ENCODE assay signal across 28 cellular contexts in genomic region chr5:73157399-73158303, GRCh38. TPM values are rescaled to one million over a fixed set of nuclear protein-coding genes. Genes with fewer than 3 reads are reported as not detected.
"Had no signal": no experiment of that assay in that cellular context is flagged by ENCODE, and none has a peak within 500 bp of the region (broad histone marks: within the 10 kb centered on the region; RNA-seq: fewer than 3 reads in every experiment).

No MANE protein-coding gene starts in this region.

- H3K27ac Mint-ChIP-seq: activated CD8-positive, alpha-beta memory T cell treated with anti-CD3 and anti-CD28 coated beads, Interleukin-2, amount 10 ng/mL, durations not matched to agents 7 days and 5 days; activated naive CD4-positive, alpha-beta T cell treated with anti-CD3 and anti-CD28 coated beads for 36 hours; activated naive CD8-positive, alpha-beta T cell; activated T-cell treated with anti-CD3 and anti-CD28 coated beads, Interleukin-2, amount 50 U/mL, for 24 hours; brain; WTC11 had no signal

- H3K4me3 ChIP-seq: cardiac muscle cell, SJSA1 had no signal

- H3K9me3 ChIP-seq: SJSA1 had no signal

- ATAC-seq: activated CD8-positive, alpha-beta memory T cell treated with anti-CD3 and anti-CD28 coated beads, Interleukin-2, amount 10 ng/mL, durations not matched to agents 7 days and 5 days; SK-N-SH treated with all-trans-retinoic acid at 6 μM for 48 hours; WTC11 had no signal

- H3K27ac ChIP-seq: cardiac muscle cell, SJSA1 had no signal

- H3K36me3 ChIP-seq: cardiac muscle cell, SJSA1 had no signal

- H3K27me3 ChIP-seq: cardiac muscle cell, SJSA1 had no signal

- FAIRE-seq: astrocyte, RCC 7860 had no signal

- DNase-seq: activated CD4-positive, alpha-beta T cell treated with anti-CD3 and anti-CD28 coated beads for 48 hours; activated CD4-positive, alpha-beta T cell treated with anti-CD3 and anti-CD28 coated beads, Interleukin-2, amount 50 U/mL, for 4 hours; activated CD4-positive, CD25-positive, alpha-beta regulatory T cell treated with anti-CD3 and anti-CD28 coated beads, Interleukin-2, amount 50 U/mL, for 72 hours; activated CD8-positive, alpha-beta memory T cell treated with anti-CD3 and anti-CD28 coated beads, Interleukin-2, amount 10 ng/mL, durations not matched to agents 7 days and 5 days; activated gamma-delta T cell; activated naive CD4-positive, alpha-beta T cell treated with anti-CD3 and anti-CD28 coated beads for 36 hours; activated T-cell treated with anti-CD3 and anti-CD28 coated beads, Interleukin-2, amount 50 U/mL, for 24 hours; amygdala; NCI-H1092; NCI-H2029; NCI-H2107; NCI-H226; NCI-H526; NCI-H82; SHP77; SW 1271 had no signal

- H3K4me3 Mint-ChIP-seq: activated CD8-positive, alpha-beta memory T cell treated with anti-CD3 and anti-CD28 coated beads, Interleukin-2, amount 10 ng/mL, durations not matched to agents 7 days and 5 days; activated naive CD4-positive, alpha-beta T cell treated with anti-CD3 and anti-CD28 coated beads for 36 hours; activated naive CD8-positive, alpha-beta T cell; activated T-cell treated with anti-CD3 and anti-CD28 coated beads, Interleukin-2, amount 50 U/mL, for 24 hours; brain; WTC11 had no signal

- H3K9me3 Mint-ChIP-seq: activated naive CD4-positive, alpha-beta T cell treated with anti-CD3 and anti-CD28 coated beads for 36 hours; activated T-cell treated with anti-CD3 and anti-CD28 coated beads, Interleukin-2, amount 50 U/mL, for 24 hours; brain; WTC11 had no signal

- H3K36me3 Mint-ChIP-seq: activated CD8-positive, alpha-beta memory T cell treated with anti-CD3 and anti-CD28 coated beads, Interleukin-2, amount 10 ng/mL, durations not matched to agents 7 days and 5 days; activated naive CD8-positive, alpha-beta T cell; brain; WTC11 had no signal

RNA-seq across cellular contexts. Expression of gene TMEM174, which starts 15.3 kb away (rescaled TPM):
- total RNA-seq: activated CD8-positive, alpha-beta memory T cell treated with anti-CD3 and anti-CD28 coated beads, Interleukin-2, amount 10 ng/mL, durations not matched to agents 7 days and 5 days; activated naive CD4-positive, alpha-beta T cell treated with anti-CD3 and anti-CD28 coated beads for 36 hours; astrocyte; cardiac muscle cell; LHCN-M2; M059J; NCI-H460; SJSA1; T-helper 1 cell treated with Interleukin-12 subunit alpha and Interleukin-12 subunit beta and Interleukin-4 antibody, amounts not matched to agents 30 ng/mL and 1 ng/mL, for 36 hours; WTC11 had no signal

RNA-seq across cellular contexts. Expression of gene TMEM171, which starts 37.3 kb away (rescaled TPM):
- total RNA-seq: activated CD8-positive, alpha-beta memory T cell treated with anti-CD3 and anti-CD28 coated beads, Interleukin-2, amount 10 ng/mL, durations not matched to agents 7 days and 5 days; activated naive CD4-positive, alpha-beta T cell treated with anti-CD3 and anti-CD28 coated beads for 36 hours; cardiac muscle cell; T-helper 1 cell treated with Interleukin-12 subunit alpha and Interleukin-12 subunit beta and Interleukin-4 antibody, amounts not matched to agents 30 ng/mL and 1 ng/mL, for 36 hours had no signal
